In genomic region chr6:130381459-130382380, GRCh38 we compare ENCODE assay signal across 10 cellular contexts. TPM values are rescaled to one million over a fixed set of nuclear protein-coding genes. Genes with fewer than 3 reads are reported as not detected.
DNase-seq lines count a peak whose midpoint lies in the region; ATAC-seq lines count a peak whose summit lies in the region.
"Had no signal": no experiment of that assay in that cellular context is flagged by ENCODE, and none has a peak within 500 bp of the region (broad histone marks: within the 10 kb centered on the region; RNA-seq: fewer than 3 reads in every experiment).

No MANE protein-coding gene starts in this region.

- no peaks in the 10 kb centered on the region for H3K9me3 Mint-ChIP-seq in activated CD4-positive, alpha-beta memory T cell treated with anti-CD3 and anti-CD28 coated beads for 36 hours
- H3K9me3 Mint-ChIP-seq in stimulated activated memory B cell treated with anti-CD40 and anti-IgM and Interleukin-4, amounts not matched to agents 10 μg/mL and 1 μg/mL and 100 μg/mL, for 72 hours: no peaks in the 10 kb centered on the region

- H3K4me3 Mint-ChIP-seq in activated CD4-positive, alpha-beta memory T cell treated with anti-CD3 and anti-CD28 coated beads for 36 hours: no peak overlapping the region
- no peak overlapping the region for H3K4me3 Mint-ChIP-seq in stimulated activated memory B cell treated with anti-CD40 and anti-IgM and Interleukin-4, amounts not matched to agents 10 μg/mL and 1 μg/mL and 100 μg/mL, for 72 hours

- POLR2A ChIA-PET in activated CD4-positive, alpha-beta memory T cell treated with anti-CD3 and anti-CD28 coated beads for 36 hours (lab: Charles Lee): no interaction called here

- intact Hi-C loops in activated CD4-positive, alpha-beta memory T cell treated with anti-CD3 and anti-CD28 coated beads for 36 hours (cut with micrococcal nuclease): loop anchor here (5.0 kb wide), 1 partner anchor 59 kb away; no protein-coding TSS in a partner anchor

- ATAC-seq in HG03097 (IDR thresholded peaks at IDR 0.05; ENCODE audit: low FRiP score, unreplicated experiment): peak; percentile 80
- peak; percentile 49 for ATAC-seq in stimulated activated memory B cell treated with anti-CD40 and anti-IgM and Interleukin-4, amounts not matched to agents 10 μg/mL and 1 μg/mL and 100 μg/mL, for 72 hours
- ATAC-seq: A549 had no signal

- H3K36me3 Mint-ChIP-seq in activated CD4-positive, alpha-beta memory T cell treated with anti-CD3 and anti-CD28 coated beads for 36 hours: no peaks in the 10 kb centered on the region
- no peaks in the 10 kb centered on the region for H3K36me3 Mint-ChIP-seq in stimulated activated memory B cell treated with anti-CD40 and anti-IgM and Interleukin-4, amounts not matched to agents 10 μg/mL and 1 μg/mL and 100 μg/mL, for 72 hours

- no peak overlapping the region for H3K27ac Mint-ChIP-seq in activated CD4-positive, alpha-beta memory T cell treated with anti-CD3 and anti-CD28 coated beads for 36 hours
- no peak overlapping the region for H3K27ac Mint-ChIP-seq in stimulated activated memory B cell treated with anti-CD40 and anti-IgM and Interleukin-4, amounts not matched to agents 10 μg/mL and 1 μg/mL and 100 μg/mL, for 72 hours

- CTCF ChIA-PET in activated CD4-positive, alpha-beta memory T cell treated with anti-CD3 and anti-CD28 coated beads for 36 hours (lab: Charles Lee): interaction anchor here (0.8 to 2.0 kb wide), 12 partner anchors 8 to 316 kb away, joined by 3 to 7 read pairs (median 4); partner anchors contain the start of gene TMEM200A

- H3K4me1 Mint-ChIP-seq in activated CD4-positive, alpha-beta memory T cell treated with anti-CD3 and anti-CD28 coated beads for 36 hours (ENCODE audit: low read depth): peaks cover 19% of the 10 kb centered on the region
- peaks cover 10% of the 10 kb centered on the region for H3K4me1 Mint-ChIP-seq in stimulated activated memory B cell treated with anti-CD40 and anti-IgM and Interleukin-4, amounts not matched to agents 10 μg/mL and 1 μg/mL and 100 μg/mL, for 72 hours

- DNase-seq in activated CD4-positive, alpha-beta T cell treated with anti-CD3 and anti-CD28 coated beads for 4 hours: peak; percentile 23 to 31
- no peak for DNase-seq in activated CD4-positive, alpha-beta T cell treated with anti-CD3 and anti-CD28 coated beads for 48 hours
- DNase-seq in activated CD4-positive, alpha-beta memory T cell treated with anti-CD3 and anti-CD28 coated beads for 36 hours: peak; percentile 49
- no peak for DNase-seq in NCI-H748 (lab: John Stamatoyannopoulos, UW; ENCODE audit: unreplicated experiment)
- no peak for DNase-seq in NCI-H187 treated with DMSO at 0.1 percent for 48 hours (lab: John Stamatoyannopoulos, UW)
- no peak for DNase-seq in superior temporal gyrus (ENCODE audit: extremely low spot score)
- DNase-seq: hypothalamus had no signal

- H3K27me3 Mint-ChIP-seq in activated CD4-positive, alpha-beta memory T cell treated with anti-CD3 and anti-CD28 coated beads for 36 hours: no peaks in the 10 kb centered on the region
- H3K27me3 Mint-ChIP-seq in stimulated activated memory B cell treated with anti-CD40 and anti-IgM and Interleukin-4, amounts not matched to agents 10 μg/mL and 1 μg/mL and 100 μg/mL, for 72 hours: no peaks in the 10 kb centered on the region

RNA-seq across cellular contexts. Expression of gene TMEM200A, which starts 15.9 kb away (rescaled TPM):
- under 1 TPM; 0.34 to 0.78 TPM for total RNA-seq in activated CD4-positive, alpha-beta memory T cell treated with anti-CD3 and anti-CD28 coated beads for 36 hours

Comparison
In these comparisons a context has a peak if more than half of its experiments do, and no peak if none do; other contexts are left out.
1. DNase-seq: peak in activated CD4-positive, alpha-beta T cell treated with anti-CD3 and anti-CD28 coated beads for 4 hours (2 of 2) and activated CD4-positive, alpha-beta memory T cell treated with anti-CD3 and anti-CD28 coated beads for 36 hours (single experiment); none in activated CD4-positive, alpha-beta T cell treated with anti-CD3 and anti-CD28 coated beads for 48 hours (single experiment), NCI-H748 (single experiment), NCI-H187 treated with DMSO at 0.1 percent for 48 hours (single experiment) and superior temporal gyrus (single experiment).